Comparison of ENCODE assay signal across 8 cellular contexts in the genomic region with DNA sequence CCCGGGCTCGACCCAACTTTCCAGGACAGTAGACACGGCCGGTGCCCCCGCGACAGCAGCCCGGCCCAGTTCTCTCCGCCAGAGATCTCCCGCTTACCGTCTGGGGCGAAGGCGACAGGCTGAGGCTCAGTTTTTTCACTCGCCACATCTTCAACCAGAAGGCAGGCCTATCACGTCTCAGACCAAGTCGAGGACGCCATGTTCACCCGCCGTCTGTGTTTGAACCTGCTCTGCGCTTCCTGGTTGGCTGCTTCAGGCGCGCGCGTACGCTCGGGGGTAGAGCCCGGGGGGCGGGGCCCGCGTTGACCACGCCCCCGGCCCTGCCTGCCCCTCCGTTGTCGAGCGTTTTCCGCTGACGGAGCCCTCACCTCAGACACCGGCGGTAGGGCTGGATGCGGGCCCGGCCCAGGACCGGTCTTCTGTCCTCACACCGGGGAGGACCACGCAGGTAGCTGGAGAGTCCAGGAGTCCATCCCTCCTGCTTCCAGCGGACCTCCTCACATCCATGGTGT. TPM values are rescaled to one million over a fixed set of nuclear protein-coding genes. Genes with fewer than 3 reads are reported as not detected.
A peak's percentile ranks its signal among the peaks of the same experiment; 100 is the strongest.
DNase-seq lines count a peak whose midpoint lies in the region; ATAC-seq lines count a peak whose summit lies in the region.

A gene with protein sequence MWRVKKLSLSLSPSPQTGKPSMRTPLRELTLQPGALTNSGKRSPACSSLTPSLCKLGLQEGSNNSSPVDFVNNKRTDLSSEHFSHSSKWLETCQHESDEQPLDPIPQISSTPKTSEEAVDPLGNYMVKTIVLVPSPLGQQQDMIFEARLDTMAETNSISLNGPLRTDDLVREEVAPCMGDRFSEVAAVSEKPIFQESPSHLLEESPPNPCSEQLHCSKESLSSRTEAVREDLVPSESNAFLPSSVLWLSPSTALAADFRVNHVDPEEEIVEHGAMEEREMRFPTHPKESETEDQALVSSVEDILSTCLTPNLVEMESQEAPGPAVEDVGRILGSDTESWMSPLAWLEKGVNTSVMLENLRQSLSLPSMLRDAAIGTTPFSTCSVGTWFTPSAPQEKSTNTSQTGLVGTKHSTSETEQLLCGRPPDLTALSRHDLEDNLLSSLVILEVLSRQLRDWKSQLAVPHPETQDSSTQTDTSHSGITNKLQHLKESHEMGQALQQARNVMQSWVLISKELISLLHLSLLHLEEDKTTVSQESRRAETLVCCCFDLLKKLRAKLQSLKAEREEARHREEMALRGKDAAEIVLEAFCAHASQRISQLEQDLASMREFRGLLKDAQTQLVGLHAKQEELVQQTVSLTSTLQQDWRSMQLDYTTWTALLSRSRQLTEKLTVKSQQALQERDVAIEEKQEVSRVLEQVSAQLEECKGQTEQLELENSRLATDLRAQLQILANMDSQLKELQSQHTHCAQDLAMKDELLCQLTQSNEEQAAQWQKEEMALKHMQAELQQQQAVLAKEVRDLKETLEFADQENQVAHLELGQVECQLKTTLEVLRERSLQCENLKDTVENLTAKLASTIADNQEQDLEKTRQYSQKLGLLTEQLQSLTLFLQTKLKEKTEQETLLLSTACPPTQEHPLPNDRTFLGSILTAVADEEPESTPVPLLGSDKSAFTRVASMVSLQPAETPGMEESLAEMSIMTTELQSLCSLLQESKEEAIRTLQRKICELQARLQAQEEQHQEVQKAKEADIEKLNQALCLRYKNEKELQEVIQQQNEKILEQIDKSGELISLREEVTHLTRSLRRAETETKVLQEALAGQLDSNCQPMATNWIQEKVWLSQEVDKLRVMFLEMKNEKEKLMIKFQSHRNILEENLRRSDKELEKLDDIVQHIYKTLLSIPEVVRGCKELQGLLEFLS (minus strand): TSS at position 227 of the 512 bp plus-strand sequence. CDS start 79 bp downstream, at position 148.

- H2BK15ac ChIP-seq in mesenchymal stem cell (ENCODE audit: low read depth, poor library complexity, severe bottlenecking), result peak within 1 kb of the TSS; percentile 97

- CTCF ChIA-PET in activated CD8-positive, alpha-beta memory T cell treated with anti-CD3 and anti-CD28 coated beads, Interleukin-2, amount 10 ng/mL, durations not matched to agents 7 days and 5 days (lab: Charles Lee), result interaction anchor here (0.9 to 1.5 kb wide), 9 partner anchors 14 to 63 kb away, joined by 3 to 8 read pairs (median 4); a partner anchor contains a TSS

- 1% methylated on average over 41 of the region's 44 CpGs for WGBS in mesenchymal stem cell

- H3K9me3 ChIP-seq in endocrine pancreas (ENCODE audit: control insufficient read depth, low read length) (no peaks in the 10 kb centered on the region), mesenchymal stem cell (ENCODE audit: control insufficient read depth, low read length) (no peaks in the 10 kb centered on the region)

- H4K8ac ChIP-seq in mesenchymal stem cell (ENCODE audit: low read length), result peak within 1 kb of the TSS; percentile 84

- H4K91ac ChIP-seq in mesenchymal stem cell (ENCODE audit: low read length), result peak within 1 kb of the TSS; percentile 61

- no peaks in the 10 kb centered on the region for H3K9me3 Mint-ChIP-seq in activated CD8-positive, alpha-beta memory T cell treated with anti-CD3 and anti-CD28 coated beads, Interleukin-2, amount 10 ng/mL, durations not matched to agents 7 days and 5 days (ENCODE audit: low read depth)

- H3K4me3 Mint-ChIP-seq in activated CD8-positive, alpha-beta memory T cell treated with anti-CD3 and anti-CD28 coated beads, Interleukin-2, amount 10 ng/mL, durations not matched to agents 7 days and 5 days, result peak within 1 kb of the TSS; percentile 92

- peak within 1 kb of the TSS; percentile 61 for H3K27ac ChIP-seq in mesenchymal stem cell (ENCODE audit: low read length, poor library complexity, severe bottlenecking)

- H3K27me3 ChIP-seq in endocrine pancreas (ENCODE audit: control insufficient read depth, insufficient read depth, low read length), result no peaks in the 10 kb centered on the region
- no peaks in the 10 kb centered on the region for H3K27me3 ChIP-seq in mesenchymal stem cell (ENCODE audit: control insufficient read depth in 1 of 2, insufficient read depth in 1 of 2, low read length in 2 of 2)

- peak; percentile 85 for ATAC-seq in GM21381 (IDR thresholded peaks at IDR 0.05; ENCODE audit: unreplicated experiment)
- peak; percentile 93 for ATAC-seq in activated CD8-positive, alpha-beta memory T cell treated with anti-CD3 and anti-CD28 coated beads, Interleukin-2, amount 10 ng/mL, durations not matched to agents 7 days and 5 days

- H3K9ac ChIP-seq in endocrine pancreas (ENCODE audit: control insufficient read depth, insufficient read depth, low read length) (peak within 1 kb of the TSS; percentile 86), mesenchymal stem cell (ENCODE audit: low read length) (peak within 1 kb of the TSS; percentile 97)

- peaks cover 4% of the 10 kb centered on the region for H3K79me1 ChIP-seq in mesenchymal stem cell (replicated peaks; ENCODE audit: low read length, poor library complexity, severe bottlenecking)

- H3K36me3 ChIP-seq in endocrine pancreas (ENCODE audit: control insufficient read depth, insufficient read depth, low read length) (no peaks in the 10 kb centered on the region), mesenchymal stem cell (ENCODE audit: control insufficient read depth in 1 of 2, insufficient read depth in 2 of 2, low read depth in 1 of 2, low read length in 2 of 2) (no peaks in the 10 kb centered on the region)

- peak within 1 kb of the TSS; percentile 99 for H3K27ac Mint-ChIP-seq in activated CD8-positive, alpha-beta memory T cell treated with anti-CD3 and anti-CD28 coated beads, Interleukin-2, amount 10 ng/mL, durations not matched to agents 7 days and 5 days

- H3K23ac ChIP-seq in mesenchymal stem cell (ENCODE audit: low read length in 2 of 2), result peak within 1 kb of the TSS in 1 of 2 experiments; percentile 14

- H3K4me1 ChIP-seq in endocrine pancreas (ENCODE audit: control insufficient read depth, insufficient read depth, low read length) (no peaks in the 10 kb centered on the region), mesenchymal stem cell (ENCODE audit: control insufficient read depth, insufficient read depth, low read depth, low read length) (peaks cover 10% of the 10 kb centered on the region)

- H2AK5ac ChIP-seq in mesenchymal stem cell (ENCODE audit: low read length, severe bottlenecking), result no peak within 1 kb of the TSS

- H3K18ac ChIP-seq in mesenchymal stem cell (ENCODE audit: low read depth in 1 of 2, low read length in 2 of 2), result peak within 1 kb of the TSS; percentile 67 to 77

- peak within 1 kb of the TSS; percentile 99 for H3K4me2 ChIP-seq in mesenchymal stem cell (ENCODE audit: low read length, poor library complexity, severe bottlenecking)

- H3K4me3 ChIP-seq in endocrine pancreas (ENCODE audit: control insufficient read depth, insufficient read depth, low read length) (peak within 1 kb of the TSS; percentile 56), mesenchymal stem cell (ENCODE audit: insufficient read depth in 1 of 2, low read depth in 1 of 2, low read length in 2 of 2) (peak within 1 kb of the TSS; percentile 61 to 95)

- no peak within 1 kb of the TSS for H2BK120ac ChIP-seq in mesenchymal stem cell (ENCODE audit: low read depth, low read length)

- peaks cover 20% of the 10 kb centered on the region for H3K4me1 Mint-ChIP-seq in activated CD8-positive, alpha-beta memory T cell treated with anti-CD3 and anti-CD28 coated beads, Interleukin-2, amount 10 ng/mL, durations not matched to agents 7 days and 5 days

- H2BK5ac ChIP-seq in mesenchymal stem cell (ENCODE audit: low read depth, low read length, poor library complexity, severe bottlenecking), result peak within 1 kb of the TSS; percentile 20

- peak within 1 kb of the TSS in 1 of 2 experiments; percentile 61 for H2BK12ac ChIP-seq in mesenchymal stem cell (ENCODE audit: low read length in 2 of 2)

- no peaks in the 10 kb centered on the region for H3K27me3 Mint-ChIP-seq in activated CD8-positive, alpha-beta memory T cell treated with anti-CD3 and anti-CD28 coated beads, Interleukin-2, amount 10 ng/mL, durations not matched to agents 7 days and 5 days

- H3K36me3 Mint-ChIP-seq in activated CD8-positive, alpha-beta memory T cell treated with anti-CD3 and anti-CD28 coated beads, Interleukin-2, amount 10 ng/mL, durations not matched to agents 7 days and 5 days, result peaks cover 12% of the 10 kb centered on the region

- H3K4ac ChIP-seq in mesenchymal stem cell (ENCODE audit: low read depth in 1 of 2, low read length in 2 of 2), result peak within 1 kb of the TSS in 1 of 2 experiments; percentile 51

- DNase-seq in COR-L47 (lab: John Stamatoyannopoulos, UW), result peak; percentile 94
- peak in 75 of 76 experiments; percentile 42 to 92 (median 87) for DNase-seq in HUDEP-2 (lab: John Stamatoyannopoulos, UW; ENCODE audit: unreplicated experiment in 76 of 76)
- peak; percentile 86 for DNase-seq in NOMO-1 treated with dmso at 0.1 percent for 144 hours (lab: John Stamatoyannopoulos, UW; ENCODE audit: unreplicated experiment)
- peak; percentile 96 for DNase-seq in activated CD8-positive, alpha-beta memory T cell treated with anti-CD3 and anti-CD28 coated beads, Interleukin-2, amount 10 ng/mL, durations not matched to agents 7 days and 5 days
- peak; percentile 94 for DNase-seq in mesenchymal stem cell
- peak; percentile 86 for DNase-seq in stimulated activated CD8-positive, alpha-beta memory T cell treated with anti-CD3 and anti-CD28 coated beads, Interleukin-12 subunit alpha, Interleukin-12 subunit beta, amount 100 ng/mL, for 24 hours (ENCODE audit: extremely low read depth)

- peak within 1 kb of the TSS; percentile 66 for H2AFZ ChIP-seq in mesenchymal stem cell (ENCODE audit: low read depth, low read length)

- peak within 1 kb of the TSS in 1 of 2 experiments; percentile 7 for H3K14ac ChIP-seq in mesenchymal stem cell (ENCODE audit: low read length in 2 of 2)

RNA-seq across cellular contexts. Expression of the gene that starts here (rescaled TPM):
- total RNA-seq in activated CD8-positive, alpha-beta memory T cell treated with anti-CD3 and anti-CD28 coated beads, Interleukin-2, amount 10 ng/mL, durations not matched to agents 7 days and 5 days, result 100 to 1,000 TPM; 151 to 197 TPM
- polyA plus RNA-seq in mesenchymal stem cell (2013, experiment 1 of 2), result 6.1 TPM
- polyA plus RNA-seq in mesenchymal stem cell (2013, experiment 2 of 2), result 6.1 TPM

Comparison
In these comparisons a context has a peak if more than half of its experiments do, and no peak if none do; other contexts are left out.
1. Peak in every context shown above with its lines: DNase-seq, ATAC-seq, H3K4me3 ChIP-seq and H3K27ac ChIP-seq.